Comparison of ENCODE assay signal across 6 cellular contexts in genomic region chr19:14434157-14434501, GRCh38. TPM values are rescaled to one million over a fixed set of nuclear protein-coding genes. Genes with fewer than 3 reads are reported as not detected.
A peak's percentile ranks its signal among the peaks of the same experiment; 100 is the strongest.
DNase-seq lines count a peak whose midpoint lies in the region; TF ChIP-seq lines count a peak whose summit lies in the region.

No MANE protein-coding gene starts in this region.

- BruUV-seq in MCF 10A (replicated peaks; lab: Mats Ljungman, UMichigan) = no TSS peak

- peaks cover 36% of the 10 kb centered on the region for H4K20me1 ChIP-seq in neural progenitor cell (ENCODE audit: low read depth)

- DNase-seq in DMS153 (lab: John Stamatoyannopoulos, UW) (peak; percentile 22), DMS153 treated with DMSO at 0.1 percent for 48 hours (lab: John Stamatoyannopoulos, UW; ENCODE audit: unreplicated experiment) (no peak), MCF 10A (ENCODE audit: unreplicated experiment) (no peak), neural progenitor cell (ENCODE audit: low spot score) (no peak), glomerular visceral epithelial cell (ENCODE audit: extremely low spot score) (no peak), T-helper 9 cell (no peak)

- peaks cover 38% of the 10 kb centered on the region for H3K79me2 ChIP-seq in neural progenitor cell (ENCODE audit: low read depth)

- H3K27me3 Mint-ChIP-seq in MCF 10A (ENCODE audit: insufficient read depth, unreplicated experiment) (no peaks in the 10 kb centered on the region), neural progenitor cell (ENCODE audit: insufficient read depth, low read depth) (peaks cover 7% of the 10 kb centered on the region)

- no peak overlapping the region for H3K27ac ChIP-seq in neural progenitor cell

- H3K4me3 Mint-ChIP-seq in MCF 10A (ENCODE audit: unreplicated experiment) (peak overlapping the region; percentile 48), neural progenitor cell (peak overlapping the region; percentile 81)

- H3K9me3 Mint-ChIP-seq in MCF 10A (ENCODE audit: unreplicated experiment) (no peaks in the 10 kb centered on the region), neural progenitor cell (no peaks in the 10 kb centered on the region)

- H3K9ac ChIP-seq in neural progenitor cell = no peak overlapping the region

- H3K27me3 ChIP-seq in neural progenitor cell = peaks cover 19% of the 10 kb centered on the region

- no peak overlapping the region for H2AFZ ChIP-seq in neural progenitor cell (replicated peaks)

- peak overlapping the region; percentile 99 for H3K4me2 ChIP-seq in neural progenitor cell

- TF ChIP-seq CTCF in MCF 10A (IDR thresholded peaks at IDR 0.05; ENCODE audit: unreplicated experiment) (no peak), neural progenitor cell (IDR thresholded peaks at IDR 0.05) (no peak)

- peaks cover 34% of the 10 kb centered on the region for H3F3A ChIP-seq in neural progenitor cell (ENCODE audit: low read depth)

- H3K36me3 Mint-ChIP-seq in MCF 10A (ENCODE audit: insufficient read depth, unreplicated experiment) (no peaks in the 10 kb centered on the region), neural progenitor cell (no peaks in the 10 kb centered on the region)

- intact Hi-C loops in MCF 10A (cut with micrococcal nuclease) = loop anchor here (5.0 kb wide), 1 partner anchor 52 kb away; the partner anchor contains the start of gene ADGRE5

- POLR2A ChIA-PET in MCF 10A (lab: Yijun Ruan, JAX) = interaction anchor here (0.7 to 1.0 kb wide), 3 partner anchors 14 to 1803 kb away, joined by 3 to 7 read pairs (median 3); partner anchors contain the start of genes DDX39A and DNAJB1

- H3K4me1 Mint-ChIP-seq in MCF 10A (ENCODE audit: insufficient read depth, unreplicated experiment) (peaks cover 10% of the 10 kb centered on the region), neural progenitor cell (peaks cover 16% of the 10 kb centered on the region)

- H3K4me3 ChIP-seq in neural progenitor cell = peak overlapping the region; percentile 94

- H3K36me3 ChIP-seq in neural progenitor cell = no peaks in the 10 kb centered on the region

- peaks cover 10% of the 10 kb centered on the region for H3K4me1 ChIP-seq in neural progenitor cell

- H3K9me3 ChIP-seq in neural progenitor cell (ENCODE audit: low read depth) = no peaks in the 10 kb centered on the region

- peak overlapping the region; percentile 0 for H3K27ac Mint-ChIP-seq in MCF 10A (ENCODE audit: low read depth, unreplicated experiment)
- H3K27ac Mint-ChIP-seq in neural progenitor cell = no peak overlapping the region

- CTCF ChIA-PET in MCF 10A (lab: Yijun Ruan, JAX) = interaction anchor here (0.7 to 1.2 kb wide), 2 partner anchors 46 to 140 kb away, joined by 3 read pairs; no protein-coding TSS in a partner anchor

RNA-seq across cellular contexts. Expression of gene PKN1, which starts 1.0 kb away (rescaled TPM):
- total RNA-seq in MCF 10A (2022) (94.8 and 141 TPM in 2 replicates), neural progenitor cell (ENCODE audit: low replicate concordance) (29.0 and 98.6 TPM in 2 replicates)

RNA-seq across cellular contexts. Expression of gene DDX39A, which starts 15.0 kb away (rescaled TPM):
- 62.1 and 65.4 TPM in 2 replicates for total RNA-seq in MCF 10A (2022)
- 38.6 and 92.0 TPM in 2 replicates for total RNA-seq in neural progenitor cell (ENCODE audit: low replicate concordance)

RNA-seq across cellular contexts. Expression of gene PTGER1, which starts 41.0 kb away (rescaled TPM):
- total RNA-seq in MCF 10A (2022) (0.29 and 0.42 TPM in 2 replicates), neural progenitor cell (ENCODE audit: low replicate concordance) (not detected in 2 replicates)

RNA-seq across cellular contexts. Expression of gene ADGRE5, which starts 52.9 kb away (rescaled TPM):
- total RNA-seq in MCF 10A (2022) (44.5 and 47.9 TPM in 2 replicates), neural progenitor cell (ENCODE audit: low replicate concordance) (1.1 and 1.5 TPM in 2 replicates)
